In genomic region chr2:231918501-231919330, GRCh38 we compare ENCODE assay signal across 1 cellular context.
TF ChIP-seq lines count a peak whose summit lies in the region.

No MANE protein-coding gene starts in this region.

TF ChIP-seq in K562, 482 proteins besides CTCF, POLR2A, EP300 and RAD21:
- no peak for TF ChIP-seq PCBP1 (IDR thresholded peaks at IDR 0.05; ENCODE audit: low read depth, low read length, poor library complexity, severe bottlenecking)
- no peak for TF ChIP-seq MCM3 (IDR thresholded peaks at IDR 0.05)
- TF ChIP-seq CBFA2T3 (IDR thresholded peaks at IDR 0.05), result 0 out of 2 replicates have a peak, but pooled peaks have one; percentile 10
- TF ChIP-seq ATF4 (CRISPR knock-in tag; IDR thresholded peaks at IDR 0.05), result no peak
